10 cellular contexts compared by ENCODE assay signal in genomic region chr7:151486074-151486473, GRCh38. TPM values are rescaled to one million over a fixed set of nuclear protein-coding genes. Genes with fewer than 3 reads are reported as not detected.
"Had no signal": no experiment of that assay in that cellular context is flagged by ENCODE, and none has a peak within 500 bp of the region (broad histone marks: within the 10 kb centered on the region; RNA-seq: fewer than 3 reads in every experiment).

No MANE protein-coding gene starts in this region.

- DNase-seq: activated CD4-positive, alpha-beta T cell treated with anti-CD3 and anti-CD28 coated beads, Interleukin-2, amount 50 U/mL, for 1 hour; activated CD8-positive, alpha-beta memory T cell treated with anti-CD3 and anti-CD28 coated beads for 24 hours; activated naive CD4-positive, alpha-beta T cell treated with anti-CD3 and anti-CD28 coated beads, Interleukin-2, amount 10 ng/mL, durations not matched to agents 7 days and 5 days; glutamatergic neuron; left ventricle myocardium inferior; naive thymus-derived CD8-positive, alpha-beta T cell had no signal

- FAIRE-seq: endometrium had no signal

- H3K27ac Mint-ChIP-seq: activated naive CD4-positive, alpha-beta T cell treated with anti-CD3 and anti-CD28 coated beads, Interleukin-2, amount 10 ng/mL, durations not matched to agents 7 days and 5 days; T-helper 1 cell treated with Interleukin-12 subunit alpha and Interleukin-12 subunit beta and Interleukin-4 antibody, amounts not matched to agents 30 μg/mL and 1 μg/mL, for 36 hours had no signal

- H3K4me3 Mint-ChIP-seq: activated naive CD4-positive, alpha-beta T cell treated with anti-CD3 and anti-CD28 coated beads, Interleukin-2, amount 10 ng/mL, durations not matched to agents 7 days and 5 days; T-helper 1 cell treated with Interleukin-12 subunit alpha and Interleukin-12 subunit beta and Interleukin-4 antibody, amounts not matched to agents 30 μg/mL and 1 μg/mL, for 36 hours had no signal

- H3K27me3 Mint-ChIP-seq: activated naive CD4-positive, alpha-beta T cell treated with anti-CD3 and anti-CD28 coated beads, Interleukin-2, amount 10 ng/mL, durations not matched to agents 7 days and 5 days; naive thymus-derived CD8-positive, alpha-beta T cell had no signal

- H3K27me3 ChIP-seq: neutrophil had no signal

- ATAC-seq: naive thymus-derived CD8-positive, alpha-beta T cell had no signal

- H3K9me3 ChIP-seq: left ventricle myocardium inferior, neutrophil had no signal

- H3K4me3 ChIP-seq: left ventricle myocardium inferior had no signal

- H3K9me3 Mint-ChIP-seq: activated naive CD4-positive, alpha-beta T cell treated with anti-CD3 and anti-CD28 coated beads, Interleukin-2, amount 10 ng/mL, durations not matched to agents 7 days and 5 days; naive thymus-derived CD8-positive, alpha-beta T cell; T-helper 1 cell treated with Interleukin-12 subunit alpha and Interleukin-12 subunit beta and Interleukin-4 antibody, amounts not matched to agents 30 μg/mL and 1 μg/mL, for 36 hours had no signal

RNA-seq across cellular contexts. Expression of gene CRYGN, which starts 46.1 kb away (rescaled TPM):
- total RNA-seq: renal cortical epithelial cell had no signal
